ENCODE assay signal across 9 cellular contexts in genomic region chr11:8963569-8964323, GRCh38. TPM values are rescaled to one million over a fixed set of nuclear protein-coding genes. Genes with fewer than 3 reads are reported as not detected.
A peak's percentile ranks its signal among the peaks of the same experiment; 100 is the strongest.
DNase-seq lines count a peak whose midpoint lies in the region; ATAC-seq and TF ChIP-seq lines count a peak whose summit lies in the region.
"Had no signal": no experiment of that assay in that cellular context is flagged by ENCODE, and none has a peak within 500 bp of the region (broad histone marks: within the 10 kb centered on the region; RNA-seq: fewer than 3 reads in every experiment).

No MANE protein-coding gene starts in this region.

- peak overlapping the region; percentile 17 for H3K4ac ChIP-seq in IMR-90 (ENCODE audit: low read depth, low read length)

- peaks cover 8% of the 10 kb centered on the region for H3K4me1 ChIP-seq in IMR-90 (ENCODE audit: control insufficient read depth, insufficient read depth, low read length)
- H3K4me1 ChIP-seq in Peyer's patch: peaks cover 0 to 40% (median 10%) of the 10 kb centered on the region in 4 donors
- H3K4me1 ChIP-seq in neutrophil (ENCODE audit: control insufficient read depth in 1 of 2, insufficient read depth in 1 of 2, low read depth in 1 of 2, low read length in 1 of 2): peaks cover 21 to 22% of the 10 kb centered on the region in 2 experiments
- H3K4me1 ChIP-seq in testis: peaks cover 22% of the 10 kb centered on the region

- H3K27me3 ChIP-seq in IMR-90 (ENCODE audit: control insufficient read depth, insufficient read depth, low read length): no peaks in the 10 kb centered on the region
- no peaks in the 10 kb centered on the region for H3K27me3 ChIP-seq in Peyer's patch
- no peaks in the 10 kb centered on the region for H3K27me3 ChIP-seq in neutrophil
- no peaks in the 10 kb centered on the region for H3K27me3 ChIP-seq in testis

- no TSS peak for BruUV-seq in IMR-90 (replicated peaks; lab: Mats Ljungman, UMichigan)

- H2BK120ac ChIP-seq in IMR-90 (ENCODE audit: low read depth, low read length): peak overlapping the region; percentile 36; the same call in 1 of the 2 replicates

- H3K4me3 ChIP-seq in IMR-90 (ENCODE audit: insufficient read depth, low read depth, low read length) (peak overlapping the region; percentile 63), Peyer's patch (peak overlapping the region; percentile 89 to 91 (median 90)), neutrophil (ENCODE audit: low read depth in 1 of 2, low read length in 1 of 2) (peak overlapping the region; percentile 74 to 75), testis (peak overlapping the region; percentile 82 to 86)

- TF ChIP-seq CTCF in IMR-90 (conservative IDR thresholded peaks at IDR 0.05; ENCODE audit: low read depth, low read length) (no peak), Peyer's patch (IDR thresholded peaks at IDR 0.05) (no peak), neutrophil (IDR thresholded peaks at IDR 0.05) (peak; percentile 22), testis (IDR thresholded peaks at IDR 0.05) (no peak)

- peak; percentile 47 for DNase-seq in DMS153 (lab: John Stamatoyannopoulos, UW)
- no peak for DNase-seq in IMR-90
- peak in 2 of 3 donors; percentile 82 to 92 for DNase-seq in Peyer's patch
- peak; percentile 91 for DNase-seq in activated effector memory CD4-positive, alpha-beta T cell treated with anti-CD3 and anti-CD28 coated beads, Interleukin-2, amount 50 U/mL, for 16 hours
- peak; percentile 32 for DNase-seq in fibroblast of the conjunctiva (ENCODE audit: low read depth)
- DNase-seq in testis: peak; percentile 88

- H3K9me1 ChIP-seq in IMR-90 (ENCODE audit: insufficient read depth, low read length): 0 out of 2 replicates have a peak, but pooled peaks cover 4% of the 10 kb centered on the region

- peak overlapping the region; percentile 12 for H2BK5ac ChIP-seq in IMR-90 (ENCODE audit: low read depth, low read length, poor library complexity, severe bottlenecking)

- H3K18ac ChIP-seq in IMR-90 (ENCODE audit: low read depth, low read length): no peak overlapping the region

- H3K56ac ChIP-seq in IMR-90 (ENCODE audit: extremely low read depth, insufficient read depth, low read length): no peak overlapping the region

- H3K36me3 ChIP-seq in IMR-90 (ENCODE audit: control insufficient read depth, insufficient read depth, low read length): no peaks in the 10 kb centered on the region
- no peaks in the 10 kb centered on the region for H3K36me3 ChIP-seq in Peyer's patch
- no peaks in the 10 kb centered on the region for H3K36me3 ChIP-seq in neutrophil
- H3K36me3 ChIP-seq in testis (ENCODE audit: low read depth, missing control alignments): no peaks in the 10 kb centered on the region

- H3K9me3 ChIP-seq in IMR-90 (ENCODE audit: control insufficient read depth, insufficient read depth, low read length): no peaks in the 10 kb centered on the region
- H3K9me3 ChIP-seq in Peyer's patch: no peaks in the 10 kb centered on the region
- no peaks in the 10 kb centered on the region for H3K9me3 ChIP-seq in neutrophil
- no peaks in the 10 kb centered on the region for H3K9me3 ChIP-seq in testis

- intact Hi-C loops in IMR-90 (cut with micrococcal nuclease) (loop anchor here (1.0 to 5.0 kb wide), 2 partner anchors 91 to 174 kb away; no protein-coding TSS in a partner anchor), testis (cut with DNase I; ENCODE audit: low total_unique reads) (loop anchor here (10.0 kb wide), 1 partner anchor 279 kb away; the partner anchor contains the start of genes RPL27A and TRIM66)

- peaks cover 24 to 55% of the 10 kb centered on the region in 2 experiments for H3K79me1 ChIP-seq in IMR-90 (ENCODE audit: low read depth in 1 of 2, low read length in 2 of 2)

- in situ Hi-C loops in IMR-90 (cut with MboI; ENCODE audit: low sequenced_read_pairs): loop anchor here (25.0 kb wide), 1 partner anchor 726 kb away; no protein-coding TSS in a partner anchor

- H2BK15ac ChIP-seq in IMR-90 (ENCODE audit: low read depth, low read length): no peak overlapping the region

- peak overlapping the region; percentile 98 for H2AFZ ChIP-seq in IMR-90 (replicated peaks; ENCODE audit: low read length, poor library complexity)

- 4% methylated on average over 16 of the region's 39 CpGs; no CpG with 5 or more reads in 1 of the 2 experiments for WGBS in IMR-90 (ENCODE audit: extremely low coverage in 2 of 2, insufficient read length in 1 of 2), 2 experiments
- 2% methylated on average over 15 to 38 of the region's 39 CpGs for WGBS in testis, 2 donors

- H4K5ac ChIP-seq in IMR-90 (ENCODE audit: low read depth, low read length): peak overlapping the region; percentile 5

- peak overlapping the region; percentile 60; the same call in 1 of the 2 replicates for H2AK5ac ChIP-seq in IMR-90 (ENCODE audit: low read depth, low read length)

- H2BK20ac ChIP-seq in IMR-90 (ENCODE audit: low read depth, low read length): no peak overlapping the region

- peak overlapping the region; percentile 98 for H2AK9ac ChIP-seq in IMR-90 (replicated peaks; ENCODE audit: low read depth, low read length, poor library complexity)

- H3K4me2 ChIP-seq in IMR-90 (ENCODE audit: low read depth, low read length): peak overlapping the region; percentile 73

- POLR2A ChIA-PET in IMR-90 (lab: Charles Lee; ENCODE audit: unreplicated experiment): no interaction called here

- dilution Hi-C loops in IMR-90 (cut with HindIII; ENCODE audit: low sequenced_read_pairs, unreplicated experiment): no loop called here

- peak overlapping the region; percentile 26 for H3K9ac ChIP-seq in IMR-90 (ENCODE audit: low read depth, low read length)

- CTCF ChIA-PET in IMR-90 (lab: Yijun Ruan, JAX): interaction anchor here (1.8 kb wide), 1 partner anchor 174 kb away, joined by 5 read pairs; no protein-coding TSS in a partner anchor

- peak overlapping the region; percentile 77 to 99; a peak in 2 of 4 replicates for H4K8ac ChIP-seq in IMR-90 (ENCODE audit: low read depth in 2 of 2, low read length in 2 of 2)

- H3K23ac ChIP-seq in IMR-90 (ENCODE audit: low read depth, low read length): peak overlapping the region; percentile 67

- H4K91ac ChIP-seq in IMR-90 (ENCODE audit: insufficient read depth, low read depth, low read length): peak overlapping the region; percentile 39; the same call in 1 of the 2 replicates

- no peak for TF ChIP-seq POLR2A in IMR-90 (IDR thresholded peaks at IDR 0.05; ENCODE audit: low read depth, low read length)
- no peak for TF ChIP-seq POLR2A in Peyer's patch (IDR thresholded peaks at IDR 0.05)
- TF ChIP-seq POLR2A in testis (IDR thresholded peaks at IDR 0.05): no peak

- no peak for TF ChIP-seq RAD21 in IMR-90 (IDR thresholded peaks at IDR 0.05; ENCODE audit: low read length)

- H3K27ac ChIP-seq in IMR-90 (ENCODE audit: insufficient read depth, low read length) (peak overlapping the region; percentile 60), Peyer's patch (peak overlapping the region; percentile 95 to 96 (median 96)), neutrophil (peak overlapping the region; percentile 91), testis (peak overlapping the region; percentile 81 to 94)

- no peaks in the 10 kb centered on the region for H4K20me1 ChIP-seq in IMR-90 (ENCODE audit: insufficient read depth, low read length)

- H3K14ac ChIP-seq in IMR-90 (replicated peaks; ENCODE audit: low read depth, low read length): peak overlapping the region; percentile 23; the same call in 1 of the 2 replicates

- ATAC-seq in GM21529 (IDR thresholded peaks at IDR 0.05; ENCODE audit: unreplicated experiment) (peak; percentile 66), IMR-90 (ENCODE audit: low read depth) (peak; percentile 53)

TF ChIP-seq in IMR-90, 13 proteins besides CTCF, POLR2A, EP300 and RAD21 (continues in another document):
- no peak for TF ChIP-seq MAZ (IDR thresholded peaks at IDR 0.05; ENCODE audit: borderline replicate concordance, low read depth, low read length)
- TF ChIP-seq CEBPB (IDR thresholded peaks at IDR 0.05; ENCODE audit: low read depth, low read length): no peak
- TF ChIP-seq MXI1 (IDR thresholded peaks at IDR 0.05; ENCODE audit: borderline replicate concordance, low read depth, low read length): no peak
- TF ChIP-seq NFE2L2 (IDR thresholded peaks at IDR 0.05; ENCODE audit: low read depth, low read length): no peak
- no peak for TF ChIP-seq SMC3 (IDR thresholded peaks at IDR 0.05; ENCODE audit: low read depth, low read length)
- TF ChIP-seq RCOR1 (IDR thresholded peaks at IDR 0.05; ENCODE audit: insufficient replicate concordance, low read length): no peak
- TF ChIP-seq BHLHE40 (IDR thresholded peaks at IDR 0.05; ENCODE audit: low read depth, low read length): no peak

RNA-seq across cellular contexts. Expression of gene TMEM9B, which starts 0.5 kb away (rescaled TPM):
- total RNA-seq in IMR-90 (2012; rRNA removed): 25.6 and 40.0 TPM in 2 replicates
- polyA plus RNA-seq in IMR-90 (2012; rRNA removed): 20.3 and 24.6 TPM in 2 replicates
- polyA plus RNA-seq in IMR-90 (2012; cell fraction: cytosol; rRNA removed): 9.2 and 10.0 TPM in 2 replicates
- 2.2 and 8.8 TPM in 2 replicates for polyA plus RNA-seq in IMR-90 (2012; cell fraction: nucleus; rRNA removed; ENCODE audit: low replicate concordance)
- total RNA-seq in Peyer's patch: 10 to 100 TPM; 23.1 to 84.2 (median 53.6) TPM
- total RNA-seq in testis: 10 to 100 TPM; 43.3 to 43.5 TPM
- 55.0 TPM for polyA plus RNA-seq in testis (ENCODE audit: insufficient read depth, low read depth, low replicate concordance)

RNA-seq across cellular contexts. Expression of gene ASCL3, which starts 20.9 kb away (rescaled TPM):
- total RNA-seq in IMR-90 (2012; rRNA removed): not detected in 2 replicates
- not detected in 2 replicates for polyA plus RNA-seq in IMR-90 (2012; rRNA removed)
- not detected in 2 replicates for polyA plus RNA-seq in IMR-90 (2012; cell fraction: cytosol; rRNA removed)
- not detected in 2 replicates for polyA plus RNA-seq in IMR-90 (2012; cell fraction: nucleus; rRNA removed; ENCODE audit: low replicate concordance)
- not detected for total RNA-seq in Peyer's patch
- not detected for total RNA-seq in testis
- polyA plus RNA-seq in testis (ENCODE audit: insufficient read depth, low read depth, low replicate concordance): not detected
- total RNA-seq: subcutaneous adipose tissue had no signal

RNA-seq across cellular contexts. Expression of gene C11orf16, which starts 31.0 kb away (rescaled TPM):
- not detected in 2 replicates for total RNA-seq in IMR-90 (2012; rRNA removed)
- polyA plus RNA-seq in IMR-90 (2012; rRNA removed): not detected in 2 replicates
- polyA plus RNA-seq in IMR-90 (2012; cell fraction: cytosol; rRNA removed): not detected in 2 replicates
- not detected in 2 replicates for polyA plus RNA-seq in IMR-90 (2012; cell fraction: nucleus; rRNA removed; ENCODE audit: low replicate concordance)
- not detected for total RNA-seq in Peyer's patch
- total RNA-seq in testis: 1 to 10 TPM; 1.4 to 1.7 TPM
- polyA plus RNA-seq in testis (ENCODE audit: insufficient read depth, low read depth, low replicate concordance): 5.9 TPM
- total RNA-seq: subcutaneous adipose tissue had no signal

RNA-seq across cellular contexts. Expression of gene NRIP3, which starts 40.1 kb away (rescaled TPM):
- total RNA-seq in IMR-90 (2012; rRNA removed) (43.6 and 46.4 TPM in 2 replicates), Peyer's patch (1 to 10 TPM in 1 of 4 donors, under 1 TPM in 1, not detected in 2; 0.80 to 1.7 TPM), testis (10 to 100 TPM; 29.4 to 55.1 TPM)
- polyA plus RNA-seq in IMR-90 (2012; rRNA removed) (9.8 and 11.5 TPM in 2 replicates), testis (ENCODE audit: insufficient read depth, low read depth, low replicate concordance) (108 TPM)
- polyA plus RNA-seq in IMR-90 (2012; cell fraction: cytosol; rRNA removed): 4.5 and 5.7 TPM in 2 replicates
- 5.0 and 13.6 TPM in 2 replicates for polyA plus RNA-seq in IMR-90 (2012; cell fraction: nucleus; rRNA removed; ENCODE audit: low replicate concordance)

RNA-seq across cellular contexts. Expression of gene AKIP1, which starts 52.8 kb away (rescaled TPM):
- total RNA-seq in IMR-90 (2012; rRNA removed) (27.8 and 33.9 TPM in 2 replicates), Peyer's patch (10 to 100 TPM in 2 of 4 donors, 1 to 10 TPM in 2; 8.6 to 21.7 (median 12.5) TPM), testis (10 to 100 TPM; 38.5 to 40.4 TPM)
- polyA plus RNA-seq in IMR-90 (2012; rRNA removed) (30.6 and 36.0 TPM in 2 replicates), testis (ENCODE audit: insufficient read depth, low read depth, low replicate concordance) (30.9 TPM)
- 41.0 and 45.6 TPM in 2 replicates for polyA plus RNA-seq in IMR-90 (2012; cell fraction: cytosol; rRNA removed)
- 18.1 and 30.7 TPM in 2 replicates for polyA plus RNA-seq in IMR-90 (2012; cell fraction: nucleus; rRNA removed; ENCODE audit: low replicate concordance)
